In genomic region chr19:6550679-6551078, GRCh38 we compare ENCODE assay signal across 10 cellular contexts. TPM values are rescaled to one million over a fixed set of nuclear protein-coding genes. Genes with fewer than 3 reads are reported as not detected.
"Had no signal": no experiment of that assay in that cellular context is flagged by ENCODE, and none has a peak within 500 bp of the region (broad histone marks: within the 10 kb centered on the region; RNA-seq: fewer than 3 reads in every experiment).

No MANE protein-coding gene starts in this region.

RNA-seq across cellular contexts. Expression of gene TNFSF9, which starts 19.9 kb away (rescaled TPM):
- total RNA-seq: fibroblast of villous mesenchyme had no signal

RNA-seq across cellular contexts. Expression of gene CD70, which starts 40.3 kb away (rescaled TPM):
- total RNA-seq: fibroblast of villous mesenchyme, lower leg skin, mesothelial cell of epicardium, mucosa of gallbladder, neural crest cell, occipital lobe, prostate gland, right lobe of liver had no signal

RNA-seq across cellular contexts. Expression of gene TUBB4A, which starts 48.6 kb away (rescaled TPM):
- total RNA-seq: fibroblast of villous mesenchyme, mammary epithelial cell, myocyte had no signal
